Comparison of ENCODE assay signal across 31 cellular contexts in the genomic region with DNA sequence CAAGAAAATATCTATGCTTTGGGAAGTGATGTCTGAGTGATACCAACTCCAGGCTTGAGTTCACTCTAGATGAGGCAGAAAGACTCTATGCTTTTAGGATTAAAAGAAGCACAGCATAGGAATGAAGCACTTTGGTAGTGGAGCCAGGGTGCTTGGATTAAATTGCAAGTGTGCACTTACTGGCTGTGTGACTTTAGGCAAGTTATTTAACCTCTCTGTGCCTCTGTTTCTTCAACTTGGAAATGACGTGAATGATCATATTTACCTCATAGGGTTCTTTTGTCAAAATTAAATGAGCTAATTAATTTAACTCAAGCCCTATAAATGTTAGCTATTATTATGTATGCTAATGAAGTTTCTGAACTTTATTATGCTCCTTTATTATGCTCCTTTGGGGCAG.
DNase-seq lines count a peak whose midpoint lies in the region; ATAC-seq, FAIRE-seq and TF ChIP-seq lines count a peak whose summit lies in the region.
"Had no signal": no experiment of that assay in that cellular context is flagged by ENCODE, and none has a peak within 500 bp of the region (broad histone marks: within the 10 kb centered on the region; RNA-seq: fewer than 3 reads in every experiment).

No MANE protein-coding gene starts in this region.

- TF ChIP-seq EP300 in H1 (IDR thresholded peaks at IDR 0.05; ENCODE audit: borderline replicate concordance in 1 of 2, low read depth in 2 of 2, low read length in 2 of 2), result no peak

- no peak for TF ChIP-seq POLR2A in H1 (IDR thresholded peaks at IDR 0.05; ENCODE audit: control extremely low read depth in 1 of 2, low read depth in 2 of 2, low read length in 2 of 2)

- H4K12ac ChIP-seq in trophoblast cell (ENCODE audit: low read depth, low read length), result no peak overlapping the region

- no peaks in the 10 kb centered on the region for H3K79me2 ChIP-seq in H1 (ENCODE audit: control insufficient read depth in 1 of 2, insufficient read depth in 2 of 2, low read length in 2 of 2)
- no peaks in the 10 kb centered on the region for H3K79me2 ChIP-seq in trophoblast cell (ENCODE audit: control insufficient read depth, insufficient read depth, low read length, poor library complexity)

- H3K4me1 ChIP-seq in HEK293 (ENCODE audit: control insufficient read depth, insufficient read depth, low read length) (no peaks in the 10 kb centered on the region), H1 (replicated peaks in 1 of 4; ENCODE audit: control insufficient read depth in 3 of 4, insufficient read depth in 4 of 4, low read length in 3 of 4) (peaks cover 0 to 4% (median 0%) of the 10 kb centered on the region in 4 experiments; a peak in 1 of 7 replicates), trophoblast cell (ENCODE audit: control insufficient read depth in 1 of 2, insufficient read depth in 2 of 2, low read length in 2 of 2) (peaks cover 0 to 9% of the 10 kb centered on the region in 2 experiments)
- H3K4me1 ChIP-seq: A549; BE2C; BLaER1; BLaER1 treated with 17β-estradiol and CSF1 and Interleukin-3, amounts not matched to agents 10 nM and 100 nM; Caco-2 had no signal

- H3K23me2 ChIP-seq in H1 (ENCODE audit: low read depth, low read length), result no peaks in the 10 kb centered on the region

- H2AK5ac ChIP-seq in H1 (ENCODE audit: low read depth, low read length), result no peak overlapping the region
- H2AK5ac ChIP-seq in trophoblast cell (ENCODE audit: low read length), result no peak overlapping the region

- H3K4me3 ChIP-seq in HEK293 (ENCODE audit: low read depth, low read length), result no peak overlapping the region
- H3K4me3 ChIP-seq in H1 (ENCODE audit: extremely low read depth in 1 of 4, insufficient read depth in 2 of 4, low read depth in 3 of 4, low read length in 4 of 4), result no peak overlapping the region
- no peak overlapping the region for H3K4me3 ChIP-seq in trophoblast cell (ENCODE audit: low read depth, low read length)
- H3K4me3 ChIP-seq: A549; BLaER1; BLaER1 treated with 17β-estradiol and CSF1 and Interleukin-3, amounts not matched to agents 10 nM and 100 nM had no signal

- H3K27me3 ChIP-seq in H1 (replicated peaks in 1 of 4; ENCODE audit: control insufficient read depth in 3 of 4, extremely low read depth in 1 of 4, insufficient read depth in 3 of 4, low read length in 3 of 4) (no peaks in the 10 kb centered on the region), trophoblast cell (ENCODE audit: insufficient read depth, low read length) (no peaks in the 10 kb centered on the region)
- H3K27me3 ChIP-seq: BE2C; BLaER1; BLaER1 treated with 17β-estradiol and CSF1 and Interleukin-3, amounts not matched to agents 10 nM and 100 nM had no signal

- H3K9me3 ChIP-seq in HEK293 (ENCODE audit: control insufficient read depth, insufficient read depth, low read depth, low read length) (no peaks in the 10 kb centered on the region; the same call in 1 of the 2 replicates), H1 (ENCODE audit: insufficient read depth in 2 of 2, low read depth in 1 of 2, low read length in 1 of 2) (no peaks in the 10 kb centered on the region), trophoblast cell (ENCODE audit: insufficient read depth, low read depth, low read length) (no peaks in the 10 kb centered on the region)
- H3K9me3 ChIP-seq: A549; BE2C; BLaER1; BLaER1 treated with 17β-estradiol and CSF1 and Interleukin-3, amounts not matched to agents 10 nM and 100 nM; Caco-2 had no signal

- H2AFZ ChIP-seq in H1 (ENCODE audit: low read length) (no peak overlapping the region), trophoblast cell (ENCODE audit: insufficient read depth, low read length, poor library complexity) (no peak overlapping the region)

- H3K36me3 ChIP-seq in HEK293 (ENCODE audit: control insufficient read depth in 2 of 2, insufficient read depth in 1 of 2, low read length in 2 of 2) (no peaks in the 10 kb centered on the region), H1 (ENCODE audit: control insufficient read depth in 2 of 4, insufficient read depth in 4 of 4, low read length in 3 of 4) (no peaks in the 10 kb centered on the region), trophoblast cell (ENCODE audit: control insufficient read depth in 1 of 2, insufficient read depth in 2 of 2, low read length in 2 of 2) (no peaks in the 10 kb centered on the region)
- H3K36me3 ChIP-seq: BE2C; BLaER1; BLaER1 treated with 17β-estradiol and CSF1 and Interleukin-3, amounts not matched to agents 10 nM and 100 nM had no signal

- no peak for FAIRE-seq in H1 (lab: Jason Lieb, UNC)
- FAIRE-seq: A549, D721Med had no signal

- H3K18ac ChIP-seq in H1 (ENCODE audit: extremely low read depth, low read length) (no peak overlapping the region), trophoblast cell (ENCODE audit: low read length) (no peak overlapping the region)

- H3K23ac ChIP-seq in H1 (ENCODE audit: insufficient read length) (no peak overlapping the region), trophoblast cell (ENCODE audit: low read length) (no peak overlapping the region)

- no peak overlapping the region for H4K91ac ChIP-seq in H1 (replicated peaks; ENCODE audit: insufficient read length, low read length)
- H4K91ac ChIP-seq in trophoblast cell (ENCODE audit: low read depth, low read length), result no peak overlapping the region

- H3K4me2 ChIP-seq in H1 (ENCODE audit: insufficient read depth in 1 of 2, low read depth in 2 of 2, low read length in 2 of 2) (no peak overlapping the region), trophoblast cell (ENCODE audit: low read length) (no peak overlapping the region)
- H3K4me2 ChIP-seq: A549; BLaER1; BLaER1 treated with 17β-estradiol and CSF1 and Interleukin-3, amounts not matched to agents 10 nM and 100 nM had no signal

- H3K4ac ChIP-seq in H1 (replicated peaks; ENCODE audit: insufficient read length, low read depth, low read length) (no peak overlapping the region), trophoblast cell (ENCODE audit: low read depth, low read length) (no peak overlapping the region)

- no peak for TF ChIP-seq CTCF in HEK293 (tag by site-specific recombination; IDR thresholded peaks at IDR 0.05)
- TF ChIP-seq CTCF in H1 (IDR thresholded peaks at IDR 0.05; ENCODE audit: control extremely low read depth in 1 of 3, insufficient read depth in 1 of 3, low read depth in 1 of 3, low read length in 3 of 3), result no peak

- CTCF ChIA-PET in HEK293 (lab: Yijun Ruan, JAX) (interaction anchor here (0.6 kb wide), 1 partner anchor 22 kb away, joined by 3 read pairs; no protein-coding TSS in a partner anchor), H1 (lab: Charles Lee; ENCODE audit: partially characterized antibody) (interaction anchor here (0.9 kb wide), 1 partner anchor 245 kb away, joined by 3 read pairs; no protein-coding TSS in a partner anchor)

- H2BK5ac ChIP-seq in H1 (ENCODE audit: low read depth, low read length) (no peak overlapping the region), trophoblast cell (ENCODE audit: low read depth, low read length, poor library complexity) (no peak overlapping the region)

- H3K9ac ChIP-seq in H1 (replicated peaks in 1 of 4; ENCODE audit: extremely low read depth in 1 of 4, low read depth in 3 of 4, low read length in 3 of 4), result no peak overlapping the region
- no peak overlapping the region for H3K9ac ChIP-seq in trophoblast cell (ENCODE audit: low read length)
- H3K9ac ChIP-seq: BLaER1; BLaER1 treated with 17β-estradiol and CSF1 and Interleukin-3, amounts not matched to agents 10 nM and 100 nM had no signal

- no peaks in the 10 kb centered on the region for H3K79me1 ChIP-seq in H1 (ENCODE audit: low read depth, low read length)
- H3K79me1 ChIP-seq in trophoblast cell (ENCODE audit: low read length), result no peaks in the 10 kb centered on the region

- no peak overlapping the region for H2BK20ac ChIP-seq in H1 (ENCODE audit: low read length)

- ATAC-seq in HG03159 (IDR thresholded peaks at IDR 0.05; ENCODE audit: unreplicated experiment), result no peak
- ATAC-seq: A549; CD8-positive, alpha-beta T cell had no signal

- H2BK12ac ChIP-seq in H1 (ENCODE audit: low read depth, low read length), result no peak overlapping the region
- H2BK12ac ChIP-seq in trophoblast cell (ENCODE audit: low read length), result peak overlapping the region; percentile 73

- no peaks in the 10 kb centered on the region for H4K20me1 ChIP-seq in H1 (replicated peaks in 1 of 2; ENCODE audit: control insufficient read depth in 1 of 2, insufficient read depth in 2 of 2, low read length in 2 of 2)
- H4K20me1 ChIP-seq: BLaER1; BLaER1 treated with 17β-estradiol and CSF1 and Interleukin-3, amounts not matched to agents 10 nM and 100 nM had no signal

- H2BK15ac ChIP-seq in H1 (ENCODE audit: low read length), result no peak overlapping the region

- no peak overlapping the region for H3K56ac ChIP-seq in H1 (replicated peaks; ENCODE audit: insufficient read length, low read depth, low read length)

- POLR2A ChIA-PET in HEK293 (lab: Yijun Ruan, JAX) (no interaction called here), H1 (lab: Charles Lee; ENCODE audit: partially characterized antibody) (no interaction called here)

- H3K14ac ChIP-seq in H1 (ENCODE audit: insufficient read length) (no peak overlapping the region), trophoblast cell (ENCODE audit: low read length) (no peak overlapping the region)

- H2BK120ac ChIP-seq in H1 (replicated peaks; ENCODE audit: low read depth, low read length) (no peak overlapping the region), trophoblast cell (ENCODE audit: insufficient read depth, low read length, poor library complexity) (no peak overlapping the region)

- TF ChIP-seq RAD21 in H1 (IDR thresholded peaks at IDR 0.05 in 1 of 2, conservative IDR thresholded peaks at IDR 0.05 in 1 of 2; ENCODE audit: low read depth in 2 of 2, low read length in 2 of 2), result no peak

- WGBS in H1 (ENCODE audit: extremely low coverage in 1 of 2, insufficient coverage in 1 of 2, insufficient read length in 1 of 2, insufficient replicate concordance in 2 of 2, low coverage in 1 of 2, low lambda C conversion rate in 2 of 2, missing lambda C conversion rate in 1 of 2), 2 experiments, result 94% methylated on average over 1 of the region's 1 CpG; no CpG with 5 or more reads in 1 of the 2 experiments
- WGBS in trophoblast cell (ENCODE audit: extremely low coverage, insufficient coverage, insufficient read length), result no CpG with 5 or more reads among the region's 1 CpG

- H4K8ac ChIP-seq in H1 (ENCODE audit: extremely low read depth, insufficient read depth, low read length) (no peak overlapping the region), trophoblast cell (ENCODE audit: low read depth, low read length) (no peak overlapping the region)

- no peak overlapping the region for H3K27ac ChIP-seq in HEK293 (ENCODE audit: extremely low read depth, low read depth, low read length)
- H3K27ac ChIP-seq in H1 (ENCODE audit: low read depth, low read length), result no peak overlapping the region
- H3K27ac ChIP-seq in trophoblast cell (ENCODE audit: low read depth, low read length), result no peak overlapping the region
- H3K27ac ChIP-seq: 22Rv1; A549; BLaER1; BLaER1 treated with 17β-estradiol and CSF1 and Interleukin-3, amounts not matched to agents 10 nM and 100 nM; C4-2B had no signal

- DNase-seq in H1 (ENCODE audit: low read depth in 1 of 2, low spot score in 2 of 2), result no peak
- DNase-seq in trophoblast cell, result no peak
- no peak for DNase-seq in COR-L47 (lab: John Stamatoyannopoulos, UW)
- DNase-seq in central memory CD4-positive, alpha-beta T cell, result no peak
- DNase-seq: 8988T; ACHN; AML-193; BE2C; C1 segment of cervical spinal cord; Caco-2; Calu3; CD4-positive, alpha-beta memory T cell; CD4-positive, alpha-beta T cell; CD4-positive, CD25-positive, alpha-beta regulatory T cell; CD8-positive, alpha-beta memory T cell; CD8-positive, alpha-beta T cell; DMS 273 treated with DMSO at 0.1 percent for 48 hours; DMS153; DMS53; DMS79; DMS79 treated with DMSO at 0.1 percent for 48 hours; DND-41; EL had no signal

- no peak overlapping the region for H4K5ac ChIP-seq in H1 (ENCODE audit: insufficient read length, low read depth, low read length)
